Comparison of ENCODE assay signal across 23 cellular contexts in genomic region chr22:49017769-49018330, GRCh38.
DNase-seq lines count a peak whose midpoint lies in the region; ATAC-seq and TF ChIP-seq lines count a peak whose summit lies in the region.
"Had no signal": no experiment of that assay in that cellular context is flagged by ENCODE, and none has a peak within 500 bp of the region (broad histone marks: within the 10 kb centered on the region; RNA-seq: fewer than 3 reads in every experiment).

No MANE protein-coding gene starts in this region.

- TF ChIP-seq CTCF in ovary (IDR thresholded peaks at IDR 0.05), result no peak

- no peaks in the 10 kb centered on the region for H3K4me1 Mint-ChIP-seq in activated CD4-positive, alpha-beta T cell treated with anti-CD3 and anti-CD28 coated beads, Interleukin-2, amount 10 ng/mL, durations not matched to agents 7 days and 5 days
- H3K4me1 Mint-ChIP-seq: activated naive CD4-positive, alpha-beta T cell treated with anti-CD3 and anti-CD28 coated beads, Interleukin-2, amount 10 ng/mL, durations not matched to agents 7 days and 5 days; naive B cell; stimulated activated naive CD8-positive, alpha-beta T cell treated with anti-CD3 and anti-CD28 coated beads, Interleukin-15, amount 100 ng/mL, for 72 hours had no signal

- POLR2A ChIA-PET in activated CD4-positive, alpha-beta T cell treated with anti-CD3 and anti-CD28 coated beads, Interleukin-2, amount 10 ng/mL, durations not matched to agents 7 days and 5 days (lab: Charles Lee), result no interaction called here

- intact Hi-C loops in cardiac septum (cut with DNase I) (no loop called here), Right ventricle myocardium inferior (cut with DNase I) (no loop called here), ovary (cut with DNase I) (no loop called here), aorta (cut with DNase I) (no loop called here)

- H3K4me1 ChIP-seq in ovary (ENCODE audit: insufficient read depth), result peaks cover 3% of the 10 kb centered on the region
- no peaks in the 10 kb centered on the region for H3K4me1 ChIP-seq in aorta (ENCODE audit: control insufficient read depth in 1 of 2, insufficient read depth in 2 of 2, low read length in 2 of 2)

- DNase-seq in cardiac septum (ENCODE audit: low spot score) (peak; percentile 63), Right ventricle myocardium inferior (ENCODE audit: missing footprints) (no peak), ecto neural progenitor cell (ENCODE audit: low spot score) (peak; percentile 31), ovary (peak in 3 of 5 donors; percentile 1 to 29 (median 1)), aorta (peak; percentile 20 to 32), T-helper 1 cell (no peak)
- no peak for DNase-seq in activated CD4-positive, alpha-beta T cell treated with anti-CD3 and anti-CD28 coated beads, Interleukin-2, amount 10 ng/mL, durations not matched to agents 7 days and 5 days
- DNase-seq: ACHN; activated CD4-positive, alpha-beta T cell treated with anti-CD3 and anti-CD28 coated beads, Interleukin-2, amount 50 U/mL, for 4 hours; activated naive CD4-positive, alpha-beta T cell treated with anti-CD3 and anti-CD28 coated beads, Interleukin-2, amount 10 ng/mL, durations not matched to agents 7 days and 5 days; activated T-cell treated with anti-CD3 and anti-CD28 coated beads, Interleukin-2, amount 50 U/mL, for 1 hour; DMS53; GF-D8; GM23248; KG1; MM.1S; naive B cell; NCI-H1417 treated with DMSO at 0.1 percent for 48 hours; NCI-H774; RPMI8226; stimulated activated naive CD8-positive, alpha-beta T cell treated with anti-CD3 and anti-CD28 coated beads, Interleukin-15, amount 100 ng/mL, for 72 hours had no signal

- H3K4me3 ChIP-seq in ovary, result no peak overlapping the region
- H3K4me3 ChIP-seq in aorta (ENCODE audit: low read length in 2 of 2), result no peak overlapping the region
- H3K4me3 ChIP-seq: cardiac muscle cell, GM23248 had no signal

- WGBS in ovary, 3 donors, result 62 to 77% (median 75%) methylated on average over 8 to 9 of the region's 9 CpGs
- WGBS in aorta, 2 donors, result 90 to 91% methylated on average over 8 to 9 of the region's 9 CpGs

- CTCF ChIA-PET in activated CD4-positive, alpha-beta T cell treated with anti-CD3 and anti-CD28 coated beads, Interleukin-2, amount 10 ng/mL, durations not matched to agents 7 days and 5 days (lab: Charles Lee), result no interaction called here

- H3K27me3 ChIP-seq in ovary, result no peaks in the 10 kb centered on the region
- H3K27me3 ChIP-seq in aorta (ENCODE audit: control insufficient read depth in 1 of 2, insufficient read depth in 2 of 2, low read length in 1 of 2), result no peaks in the 10 kb centered on the region
- H3K27me3 ChIP-seq: cardiac muscle cell had no signal

- H3K9me3 ChIP-seq in ovary (no peaks in the 10 kb centered on the region), aorta (ENCODE audit: control insufficient read depth, low read length) (no peaks in the 10 kb centered on the region)

- H3K27ac ChIP-seq in ovary, result no peak overlapping the region
- H3K27ac ChIP-seq in aorta (ENCODE audit: low read depth in 1 of 2, low read length in 2 of 2), result no peak overlapping the region
- H3K27ac ChIP-seq: cardiac muscle cell, GM23248 had no signal

- ATAC-seq in Right ventricle myocardium inferior (no peak), aorta (ENCODE audit: low FRiP score) (no peak)
- ATAC-seq: stimulated activated naive CD8-positive, alpha-beta T cell treated with anti-CD3 and anti-CD28 coated beads, Interleukin-15, amount 100 ng/mL, for 72 hours had no signal

- H3K27me3 Mint-ChIP-seq in activated CD4-positive, alpha-beta T cell treated with anti-CD3 and anti-CD28 coated beads, Interleukin-2, amount 10 ng/mL, durations not matched to agents 7 days and 5 days, result no peaks in the 10 kb centered on the region
- H3K27me3 Mint-ChIP-seq: activated naive CD4-positive, alpha-beta T cell treated with anti-CD3 and anti-CD28 coated beads, Interleukin-2, amount 10 ng/mL, durations not matched to agents 7 days and 5 days; dendritic cell treated with granulocyte-macrophage colony-stimulating factor and Interleukin-4, amounts not matched to agents 40 ng/mL and 50 ng/mL, for 4 days had no signal

- H3K36me3 ChIP-seq in ovary, result no peaks in the 10 kb centered on the region
- H3K36me3 ChIP-seq in aorta (ENCODE audit: control insufficient read depth in 1 of 2, insufficient read depth in 2 of 2, low read length in 1 of 2), result no peaks in the 10 kb centered on the region
- H3K36me3 ChIP-seq: cardiac muscle cell had no signal

- no peak overlapping the region for H3K27ac Mint-ChIP-seq in activated CD4-positive, alpha-beta T cell treated with anti-CD3 and anti-CD28 coated beads, Interleukin-2, amount 10 ng/mL, durations not matched to agents 7 days and 5 days
- H3K27ac Mint-ChIP-seq: activated naive CD4-positive, alpha-beta T cell treated with anti-CD3 and anti-CD28 coated beads, Interleukin-2, amount 10 ng/mL, durations not matched to agents 7 days and 5 days; dendritic cell treated with granulocyte-macrophage colony-stimulating factor and Interleukin-4, amounts not matched to agents 40 ng/mL and 50 ng/mL, for 4 days; naive B cell; stimulated activated naive CD8-positive, alpha-beta T cell treated with anti-CD3 and anti-CD28 coated beads, Interleukin-15, amount 100 ng/mL, for 72 hours had no signal

- TF ChIP-seq POLR2A in ovary (IDR thresholded peaks at IDR 0.05), result no peak

- TF ChIP-seq EP300 in ovary (IDR thresholded peaks at IDR 0.05), result no peak

- no peak overlapping the region for H3K4me3 Mint-ChIP-seq in activated CD4-positive, alpha-beta T cell treated with anti-CD3 and anti-CD28 coated beads, Interleukin-2, amount 10 ng/mL, durations not matched to agents 7 days and 5 days
- H3K4me3 Mint-ChIP-seq: activated naive CD4-positive, alpha-beta T cell treated with anti-CD3 and anti-CD28 coated beads, Interleukin-2, amount 10 ng/mL, durations not matched to agents 7 days and 5 days; dendritic cell treated with granulocyte-macrophage colony-stimulating factor and Interleukin-4, amounts not matched to agents 40 ng/mL and 50 ng/mL, for 4 days; naive B cell; stimulated activated naive CD8-positive, alpha-beta T cell treated with anti-CD3 and anti-CD28 coated beads, Interleukin-15, amount 100 ng/mL, for 72 hours had no signal

- no peaks in the 10 kb centered on the region for H3K9me3 Mint-ChIP-seq in activated CD4-positive, alpha-beta T cell treated with anti-CD3 and anti-CD28 coated beads, Interleukin-2, amount 10 ng/mL, durations not matched to agents 7 days and 5 days
- H3K9me3 Mint-ChIP-seq: activated naive CD4-positive, alpha-beta T cell treated with anti-CD3 and anti-CD28 coated beads, Interleukin-2, amount 10 ng/mL, durations not matched to agents 7 days and 5 days; dendritic cell treated with granulocyte-macrophage colony-stimulating factor and Interleukin-4, amounts not matched to agents 40 ng/mL and 50 ng/mL, for 4 days; naive B cell; stimulated activated naive CD8-positive, alpha-beta T cell treated with anti-CD3 and anti-CD28 coated beads, Interleukin-15, amount 100 ng/mL, for 72 hours had no signal

- no peaks in the 10 kb centered on the region for H3K36me3 Mint-ChIP-seq in activated CD4-positive, alpha-beta T cell treated with anti-CD3 and anti-CD28 coated beads, Interleukin-2, amount 10 ng/mL, durations not matched to agents 7 days and 5 days (ENCODE audit: low read depth)
- H3K36me3 Mint-ChIP-seq: activated naive CD4-positive, alpha-beta T cell treated with anti-CD3 and anti-CD28 coated beads, Interleukin-2, amount 10 ng/mL, durations not matched to agents 7 days and 5 days; naive B cell had no signal

Comparison
In these comparisons a context has a peak if more than half of its experiments do, and no peak if none do; other contexts are left out.
1. DNase-seq: peak in cardiac septum (single experiment), ecto neural progenitor cell (single experiment), ovary (3 of 5) and aorta (2 of 2); none in Right ventricle myocardium inferior (single experiment), activated CD4-positive, alpha-beta T cell treated with anti-CD3 and anti-CD28 coated beads, Interleukin-2, amount 10 ng/mL, durations not matched to agents 7 days and 5 days (single experiment) and T-helper 1 cell (0 of 5).